Comparison of ENCODE assay signal across 1 cellular context in genomic region chr1:55235722-55236121, GRCh38.
TF ChIP-seq lines count a peak whose summit lies in the region.

No MANE protein-coding gene starts in this region.

TF ChIP-seq in HCT116, 20 proteins besides CTCF, POLR2A, EP300 and RAD21 (continued from another document):
- TF ChIP-seq SIN3A (IDR thresholded peaks at IDR 0.05; ENCODE audit: low read depth) (no peak), ELF1 (IDR thresholded peaks at IDR 0.05; ENCODE audit: borderline replicate concordance, low read depth) (no peak), POLR2AphosphoS5 (IDR thresholded peaks at IDR 0.05; ENCODE audit: low read depth, low read length) (no peak), ZFX (IDR thresholded peaks at IDR 0.05) (no peak), SRF (IDR thresholded peaks at IDR 0.05; ENCODE audit: low read depth) (no peak), ZNF274 (IDR thresholded peaks at IDR 0.05; ENCODE audit: low read depth, low read length) (no peak), EZH2phosphoT487 (IDR thresholded peaks at IDR 0.05; ENCODE audit: borderline replicate concordance) (no peak), EGR1 (IDR thresholded peaks at IDR 0.05; ENCODE audit: low read depth) (no peak), YY1 (IDR thresholded peaks at IDR 0.05; ENCODE audit: extremely low read depth, insufficient replicate concordance, low read depth, low read length) (no peak), CBX3 (IDR thresholded peaks at IDR 0.05; ENCODE audit: low read depth) (no peak), EZH2 (IDR thresholded peaks at IDR 0.05) (no peak), REST (IDR thresholded peaks at IDR 0.05; ENCODE audit: low read depth) (no peak), JUND (IDR thresholded peaks at IDR 0.05) (no peak)
- TF ChIP-seq, protein P1, sequence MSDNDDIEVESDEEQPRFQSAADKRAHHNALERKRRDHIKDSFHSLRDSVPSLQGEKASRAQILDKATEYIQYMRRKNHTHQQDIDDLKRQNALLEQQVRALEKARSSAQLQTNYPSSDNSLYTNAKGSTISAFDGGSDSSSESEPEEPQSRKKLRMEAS (IDR thresholded peaks at IDR 0.05) = no peak
